In genomic region chr14:102496955-102497744, GRCh38 we compare ENCODE assay signal across 1 cellular context.
TF ChIP-seq lines count a peak whose summit lies in the region.

No MANE protein-coding gene starts in this region.

TF ChIP-seq in K562, 482 proteins besides CTCF, POLR2A, EP300 and RAD21:
- TF ChIP-seq PRMT5 (CRISPR knock-in tag; IDR thresholded peaks at IDR 0.05) (no peak), ZNF274 (IDR thresholded peaks at IDR 0.05; ENCODE audit: borderline replicate concordance, low read depth, low read length) (no peak), EZH2 (IDR thresholded peaks at IDR 0.05; ENCODE audit: borderline replicate concordance, low read depth, low read length) (no peak), ZNF586 (CRISPR knock-in tag; conservative IDR thresholded peaks at IDR 0.05) (no peak), ZKSCAN8 (CRISPR knock-in tag; IDR thresholded peaks at IDR 0.05) (no peak), ZNF217 (CRISPR knock-in tag; IDR thresholded peaks at IDR 0.05) (no peak), ZBTB43 (CRISPR knock-in tag; IDR thresholded peaks at IDR 0.05) (no peak), ZNF316 (IDR thresholded peaks at IDR 0.05) (no peak), TCF3 (CRISPR knock-in tag; IDR thresholded peaks at IDR 0.05) (peak; percentile 63), KLF10 (CRISPR knock-in tag; IDR thresholded peaks at IDR 0.05) (no peak), ZNF584 (CRISPR knock-in tag; IDR thresholded peaks at IDR 0.05; ENCODE audit: low read depth) (no peak), SETDB1 (IDR thresholded peaks at IDR 0.05; ENCODE audit: low read length) (no peak), SAFB2 (IDR thresholded peaks at IDR 0.05; ENCODE audit: borderline replicate concordance, low read depth, low read length, severe bottlenecking) (no peak), MYNN (IDR thresholded peaks at IDR 0.05) (no peak), MYNN (CRISPR knock-in tag; IDR thresholded peaks at IDR 0.05) (no peak), ZFPM2 (CRISPR knock-in tag; IDR thresholded peaks at IDR 0.05) (no peak), PCBP2 (IDR thresholded peaks at IDR 0.05; ENCODE audit: low read depth, low read length, poor library complexity, severe bottlenecking) (no peak), SMAD4 (CRISPR knock-in tag; conservative IDR thresholded peaks at IDR 0.05) (0 out of 2 replicates have a peak, but pooled peaks have one; percentile 34), ZNF133 (CRISPR knock-in tag; IDR thresholded peaks at IDR 0.05) (no peak), SP2 (IDR thresholded peaks at IDR 0.05; ENCODE audit: extremely low read depth, low read depth, low read length, poor library complexity, severe bottlenecking) (no peak), HLTF (IDR thresholded peaks at IDR 0.05) (no peak), CBX5 (IDR thresholded peaks at IDR 0.05; ENCODE audit: borderline replicate concordance, low read depth) (no peak), U2AF2 (optimal IDR thresholded peaks at IDR 0.05; ENCODE audit: low read depth, low read length) (no peak), BHLHE40 (IDR thresholded peaks at IDR 0.05; ENCODE audit: low read length) (no peak), IRF2 (CRISPR knock-in tag; IDR thresholded peaks at IDR 0.05) (no peak), FOXA3 (CRISPR knock-in tag; conservative IDR thresholded peaks at IDR 0.05 in 1 of 2, IDR thresholded peaks at IDR 0.05 in 1 of 2) (no peak), SMAD1 (IDR thresholded peaks at IDR 0.05; ENCODE audit: low read depth, low read length, partially characterized antibody) (no peak), NCOR1 (IDR thresholded peaks at IDR 0.05) (0 out of 2 replicates have a peak, but pooled peaks have one; percentile 19), MXI1 (IDR thresholded peaks at IDR 0.05; ENCODE audit: low read depth, low read length) (no peak), KAT8 (IDR thresholded peaks at IDR 0.05; ENCODE audit: low read depth) (no peak), TRIM25 (IDR thresholded peaks at IDR 0.05; ENCODE audit: borderline replicate concordance) (no peak), ZNF444 (CRISPR knock-in tag; IDR thresholded peaks at IDR 0.05) (no peak), BCL6 (CRISPR knock-in tag; IDR thresholded peaks at IDR 0.05) (no peak), HSF4 (CRISPR knock-in tag; IDR thresholded peaks at IDR 0.05; ENCODE audit: borderline replicate concordance) (no peak), RBM39 (optimal IDR thresholded peaks at IDR 0.05; ENCODE audit: low read depth, low read length) (no peak), CBX3 (IDR thresholded peaks at IDR 0.05; ENCODE audit: borderline replicate concordance in 1 of 2, low read length in 2 of 2) (no peak), SMARCA5 (IDR thresholded peaks at IDR 0.05) (no peak), IFI16 (CRISPR knock-in tag; IDR thresholded peaks at IDR 0.05) (no peak), DACH1 (IDR thresholded peaks at IDR 0.05; ENCODE audit: partially characterized antibody) (no peak), ESRRA (IDR thresholded peaks at IDR 0.05; ENCODE audit: borderline replicate concordance, low read depth) (no peak), JUN (IDR thresholded peaks at IDR 0.05; ENCODE audit: borderline replicate concordance, low read depth, low read length) (no peak), JUN (CRISPR knock-in tag; IDR thresholded peaks at IDR 0.05; ENCODE audit: borderline replicate concordance) (no peak), ZNF79 (CRISPR knock-in tag; IDR thresholded peaks at IDR 0.05; ENCODE audit: low read depth) (no peak), ZNF592 (IDR thresholded peaks at IDR 0.05) (no peak), HDAC6 (IDR thresholded peaks at IDR 0.05; ENCODE audit: low read depth, low read length) (no peak), USF1 (CRISPR knock-in tag; IDR thresholded peaks at IDR 0.05) (no peak), CBFA2T3 (IDR thresholded peaks at IDR 0.05) (peak; percentile 56), PRPF4 (IDR thresholded peaks at IDR 0.05; ENCODE audit: insufficient read depth, low read depth, low read length, poor library complexity, severe bottlenecking) (no peak), MTA3 (IDR thresholded peaks at IDR 0.05; ENCODE audit: borderline replicate concordance) (no peak), ZBTB33 (CRISPR knock-in tag; IDR thresholded peaks at IDR 0.05) (0 out of 2 replicates have a peak, but pooled peaks have one; percentile 12), RBFOX2 (IDR thresholded peaks at IDR 0.05; ENCODE audit: low read depth, low read length) (no peak), TOE1 (IDR thresholded peaks at IDR 0.05; ENCODE audit: borderline replicate concordance) (no peak), TOE1 (CRISPR knock-in tag; IDR thresholded peaks at IDR 0.05; ENCODE audit: borderline replicate concordance, low read depth) (no peak)
- TF ChIP-seq, protein P1, sequence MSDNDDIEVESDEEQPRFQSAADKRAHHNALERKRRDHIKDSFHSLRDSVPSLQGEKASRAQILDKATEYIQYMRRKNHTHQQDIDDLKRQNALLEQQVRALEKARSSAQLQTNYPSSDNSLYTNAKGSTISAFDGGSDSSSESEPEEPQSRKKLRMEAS (CRISPR knock-in tag; IDR thresholded peaks at IDR 0.05): 0 out of 2 replicates have a peak, but pooled peaks have one; percentile 26
- TF ChIP-seq, protein P2, sequence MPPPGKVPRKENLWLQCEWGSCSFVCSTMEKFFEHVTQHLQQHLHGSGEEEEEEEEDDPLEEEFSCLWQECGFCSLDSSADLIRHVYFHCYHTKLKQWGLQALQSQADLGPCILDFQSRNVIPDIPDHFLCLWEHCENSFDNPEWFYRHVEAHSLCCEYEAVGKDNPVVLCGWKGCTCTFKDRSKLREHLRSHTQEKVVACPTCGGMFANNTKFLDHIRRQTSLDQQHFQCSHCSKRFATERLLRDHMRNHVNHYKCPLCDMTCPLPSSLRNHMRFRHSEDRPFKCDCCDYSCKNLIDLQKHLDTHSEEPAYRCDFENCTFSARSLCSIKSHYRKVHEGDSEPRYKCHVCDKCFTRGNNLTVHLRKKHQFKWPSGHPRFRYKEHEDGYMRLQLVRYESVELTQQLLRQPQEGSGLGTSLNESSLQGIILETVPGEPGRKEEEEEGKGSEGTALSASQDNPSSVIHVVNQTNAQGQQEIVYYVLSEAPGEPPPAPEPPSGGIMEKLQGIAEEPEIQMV (tag; conservative IDR thresholded peaks at IDR 0.05; ENCODE audit: low read depth): no peak
- TF ChIP-seq, protein P3, sequence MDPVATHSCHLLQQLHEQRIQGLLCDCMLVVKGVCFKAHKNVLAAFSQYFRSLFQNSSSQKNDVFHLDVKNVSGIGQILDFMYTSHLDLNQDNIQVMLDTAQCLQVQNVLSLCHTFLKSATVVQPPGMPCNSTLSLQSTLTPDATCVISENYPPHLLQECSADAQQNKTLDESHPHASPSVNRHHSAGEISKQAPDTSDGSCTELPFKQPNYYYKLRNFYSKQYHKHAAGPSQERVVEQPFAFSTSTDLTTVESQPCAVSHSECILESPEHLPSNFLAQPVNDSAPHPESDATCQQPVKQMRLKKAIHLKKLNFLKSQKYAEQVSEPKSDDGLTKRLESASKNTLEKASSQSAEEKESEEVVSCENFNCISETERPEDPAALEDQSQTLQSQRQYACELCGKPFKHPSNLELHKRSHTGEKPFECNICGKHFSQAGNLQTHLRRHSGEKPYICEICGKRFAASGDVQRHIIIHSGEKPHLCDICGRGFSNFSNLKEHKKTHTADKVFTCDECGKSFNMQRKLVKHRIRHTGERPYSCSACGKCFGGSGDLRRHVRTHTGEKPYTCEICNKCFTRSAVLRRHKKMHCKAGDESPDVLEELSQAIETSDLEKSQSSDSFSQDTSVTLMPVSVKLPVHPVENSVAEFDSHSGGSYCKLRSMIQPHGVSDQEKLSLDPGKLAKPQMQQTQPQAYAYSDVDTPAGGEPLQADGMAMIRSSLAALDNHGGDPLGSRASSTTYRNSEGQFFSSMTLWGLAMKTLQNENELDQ (CRISPR knock-in tag; IDR thresholded peaks at IDR 0.05; ENCODE audit: borderline replicate concordance): no peak
